8 cellular contexts compared by ENCODE assay signal in genomic region chr10:79069325-79070090, GRCh38. TPM values are rescaled to one million over a fixed set of nuclear protein-coding genes. Genes with fewer than 3 reads are reported as not detected.
DNase-seq lines count a peak whose midpoint lies in the region; ATAC-seq, FAIRE-seq and TF ChIP-seq lines count a peak whose summit lies in the region.

No MANE protein-coding gene starts in this region.

- H3K4me3 ChIP-seq in breast epithelium (peak overlapping the region; percentile 65 to 98 (median 78)), keratinocyte (ENCODE audit: control insufficient read depth in 2 of 3, extremely low read depth in 1 of 3, insufficient read depth in 2 of 3, low read depth in 1 of 3, low read length in 3 of 3) (peak overlapping the region; percentile 63 to 79 (median 68))

- ATAC-seq in GM18867 (IDR thresholded peaks at IDR 0.05; ENCODE audit: unreplicated experiment): peak; percentile 23
- ATAC-seq in HG03103 (IDR thresholded peaks at IDR 0.05; ENCODE audit: low read depth, unreplicated experiment): peak; percentile 7

- DNase-seq in T-helper 1 cell (peak in 3 of 5 donors; percentile 27 to 50 (median 29)), breast epithelium (ENCODE audit: low spot score in 2 of 2) (peak in 1 of 2 donors; percentile 46), keratinocyte (ENCODE audit: low read depth, low spot score) (no peak), LoVo (ENCODE audit: low spot score) (no peak)
- DNase-seq in stimulated activated CD4-positive, alpha-beta T cell treated with anti-CD3 and anti-CD28 coated beads, Interleukin-1b, Interleukin-23, amount 100 ng/mL, for 48 hours: peak; percentile 30

- no peaks in the 10 kb centered on the region for H3K36me3 ChIP-seq in breast epithelium
- no peaks in the 10 kb centered on the region for H3K36me3 ChIP-seq in keratinocyte (ENCODE audit: control insufficient read depth in 2 of 2, extremely low read depth in 1 of 2, insufficient read depth in 2 of 2, low read length in 2 of 2)

- FAIRE-seq in keratinocyte (lab: Jason Lieb, UNC): no peak

- peak; percentile 11 for TF ChIP-seq POLR2A in breast epithelium (IDR thresholded peaks at IDR 0.05)

- H3K27me3 ChIP-seq in breast epithelium: no peaks in the 10 kb centered on the region
- H3K27me3 ChIP-seq in keratinocyte (ENCODE audit: control insufficient read depth, extremely low read depth, insufficient read depth, low read length): no peaks in the 10 kb centered on the region

- dilution Hi-C loops in keratinocyte (cut with MboI; ENCODE audit: extremely low pct_ligation_motif_present, low sequenced_read_pairs): no loop called here

- H4K20me1 ChIP-seq in keratinocyte (ENCODE audit: control insufficient read depth, extremely low read depth, insufficient read depth, low read length): peaks cover 15% of the 10 kb centered on the region

- H3K9ac ChIP-seq in keratinocyte (ENCODE audit: control insufficient read depth, extremely low read depth, insufficient read depth, low read length): peak overlapping the region; percentile 66

- H3K27ac ChIP-seq in 22Rv1: peak overlapping the region; percentile 97
- H3K27ac ChIP-seq in breast epithelium: peak overlapping the region; percentile 98 to 99
- peak overlapping the region; percentile 56 for H3K27ac ChIP-seq in keratinocyte (ENCODE audit: control insufficient read depth, insufficient read depth, low read length)

- peaks cover 11 to 27% of the 10 kb centered on the region in 2 donors for H3K4me1 ChIP-seq in breast epithelium
- peaks cover 28% of the 10 kb centered on the region for H3K4me1 ChIP-seq in keratinocyte (ENCODE audit: control insufficient read depth, extremely low read depth, insufficient read depth, low read length)

- H2AFZ ChIP-seq in keratinocyte (ENCODE audit: control insufficient read depth, low read length): peak overlapping the region; percentile 3

- no peak; the same call in none of the 2 replicates for TF ChIP-seq CTCF in 22Rv1 (IDR thresholded peaks at IDR 0.05)
- peak in 2 of 3 donors; percentile 4 to 13 for TF ChIP-seq CTCF in breast epithelium (IDR thresholded peaks at IDR 0.05)
- no peak for TF ChIP-seq CTCF in keratinocyte (optimal IDR thresholded peaks at IDR 0.05 in 1 of 3, IDR thresholded peaks at IDR 0.05 in 1 of 3, conservative IDR thresholded peaks at IDR 0.05 in 1 of 3; ENCODE audit: extremely low read depth in 1 of 3, insufficient read depth in 2 of 3, low read length in 3 of 3)

- peaks cover 2% of the 10 kb centered on the region for H3K9me1 ChIP-seq in keratinocyte (ENCODE audit: control insufficient read depth, extremely low read depth, insufficient read depth, low read length)

- H3K4me2 ChIP-seq in keratinocyte (ENCODE audit: control insufficient read depth, extremely low read depth, insufficient read depth, low read depth, low read length): peak overlapping the region; percentile 63

- intact Hi-C loops in breast epithelium (cut with DNase I; ENCODE audit: low total_unique reads): loop anchor here (1.0 kb wide), 1 partner anchor 127 kb away; no protein-coding TSS in a partner anchor

- H3K79me2 ChIP-seq in keratinocyte (ENCODE audit: control insufficient read depth, insufficient read depth, low read length): peaks cover 36% of the 10 kb centered on the region

- no peaks in the 10 kb centered on the region for H3K9me3 ChIP-seq in breast epithelium
- no peaks in the 10 kb centered on the region for H3K9me3 ChIP-seq in keratinocyte (ENCODE audit: control insufficient read depth, low read depth, low read length)

RNA-seq across cellular contexts. Expression of gene ZMIZ1, which starts 0.7 kb away (rescaled TPM):
- total RNA-seq in breast epithelium: 10 to 100 TPM; 34.4 to 63.7 (median 39.8) TPM
- 1.5 to 4.7 TPM (median 1.8 TPM) in 3 replicates for polyA plus RNA-seq in keratinocyte
- polyA plus RNA-seq in keratinocyte (2011; ENCODE audit: low read depth): 6.9 TPM
- polyA plus RNA-seq in keratinocyte (2011; cell fraction: cytosol; rRNA removed): 4.3 TPM in 2 replicates
- 13.3 and 16.2 TPM in 2 replicates for polyA plus RNA-seq in keratinocyte (2011; cell fraction: nucleus; rRNA removed)
- polyA plus RNA-seq in keratinocyte (2012; ENCODE audit: low replicate concordance): 8.2 and 15.2 TPM in 2 replicates
- polyA minus RNA-seq in keratinocyte: 5.7 to 33.8 TPM (median 5.9 TPM) in 3 replicates
- 5.6 TPM for polyA minus RNA-seq in keratinocyte (2011; cell fraction: cytosol; rRNA and poly(A)+ RNA removed)
- 11.6 and 15.2 TPM in 2 replicates for polyA minus RNA-seq in keratinocyte (2011; cell fraction: nucleus; rRNA and poly(A)+ RNA removed)

Comparison
In these comparisons a context has a peak if more than half of its experiments do, and no peak if none do; other contexts are left out.
1. CTCF ChIP-seq: peak in breast epithelium (2 of 3); none in 22Rv1 (single experiment) and keratinocyte (0 of 3).
2. DNase-seq: peak in T-helper 1 cell (3 of 5) and stimulated activated CD4-positive, alpha-beta T cell treated with anti-CD3 and anti-CD28 coated beads, Interleukin-1b, Interleukin-23, amount 100 ng/mL, for 48 hours (single experiment); none in keratinocyte (single experiment) and LoVo (single experiment).
3. Peak in every context shown above with its lines, with median percentiles within 50 percentile points of each other: H3K27ac ChIP-seq.